Comparison of ENCODE assay signal across 1 cellular context in the genomic region with DNA sequence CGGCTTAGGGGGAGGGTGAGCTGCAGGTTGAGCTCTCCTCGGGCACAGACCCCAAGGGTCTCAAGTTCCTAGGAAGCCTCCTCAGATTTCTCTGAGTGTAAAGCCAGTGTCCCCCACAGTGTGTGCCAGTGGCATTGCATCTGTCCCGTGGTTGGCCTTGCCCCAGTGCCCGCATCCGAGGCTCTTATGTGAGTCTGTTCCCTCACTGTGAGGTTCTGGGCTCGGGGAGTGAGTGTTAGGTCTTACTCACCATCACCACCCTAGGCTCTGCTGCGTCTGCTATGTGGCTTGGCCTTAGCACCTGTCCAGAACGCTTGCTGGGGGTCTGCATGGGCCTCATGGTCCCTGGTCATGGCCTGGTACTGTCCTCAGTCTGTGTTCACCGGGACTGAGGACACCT.
TF ChIP-seq lines count a peak whose summit lies in the region.

No MANE protein-coding gene starts in this region.

TF ChIP-seq in GM23338, 12 proteins besides CTCF, POLR2A, EP300 and RAD21 (continued from another document):
- TF ChIP-seq, protein P1, sequence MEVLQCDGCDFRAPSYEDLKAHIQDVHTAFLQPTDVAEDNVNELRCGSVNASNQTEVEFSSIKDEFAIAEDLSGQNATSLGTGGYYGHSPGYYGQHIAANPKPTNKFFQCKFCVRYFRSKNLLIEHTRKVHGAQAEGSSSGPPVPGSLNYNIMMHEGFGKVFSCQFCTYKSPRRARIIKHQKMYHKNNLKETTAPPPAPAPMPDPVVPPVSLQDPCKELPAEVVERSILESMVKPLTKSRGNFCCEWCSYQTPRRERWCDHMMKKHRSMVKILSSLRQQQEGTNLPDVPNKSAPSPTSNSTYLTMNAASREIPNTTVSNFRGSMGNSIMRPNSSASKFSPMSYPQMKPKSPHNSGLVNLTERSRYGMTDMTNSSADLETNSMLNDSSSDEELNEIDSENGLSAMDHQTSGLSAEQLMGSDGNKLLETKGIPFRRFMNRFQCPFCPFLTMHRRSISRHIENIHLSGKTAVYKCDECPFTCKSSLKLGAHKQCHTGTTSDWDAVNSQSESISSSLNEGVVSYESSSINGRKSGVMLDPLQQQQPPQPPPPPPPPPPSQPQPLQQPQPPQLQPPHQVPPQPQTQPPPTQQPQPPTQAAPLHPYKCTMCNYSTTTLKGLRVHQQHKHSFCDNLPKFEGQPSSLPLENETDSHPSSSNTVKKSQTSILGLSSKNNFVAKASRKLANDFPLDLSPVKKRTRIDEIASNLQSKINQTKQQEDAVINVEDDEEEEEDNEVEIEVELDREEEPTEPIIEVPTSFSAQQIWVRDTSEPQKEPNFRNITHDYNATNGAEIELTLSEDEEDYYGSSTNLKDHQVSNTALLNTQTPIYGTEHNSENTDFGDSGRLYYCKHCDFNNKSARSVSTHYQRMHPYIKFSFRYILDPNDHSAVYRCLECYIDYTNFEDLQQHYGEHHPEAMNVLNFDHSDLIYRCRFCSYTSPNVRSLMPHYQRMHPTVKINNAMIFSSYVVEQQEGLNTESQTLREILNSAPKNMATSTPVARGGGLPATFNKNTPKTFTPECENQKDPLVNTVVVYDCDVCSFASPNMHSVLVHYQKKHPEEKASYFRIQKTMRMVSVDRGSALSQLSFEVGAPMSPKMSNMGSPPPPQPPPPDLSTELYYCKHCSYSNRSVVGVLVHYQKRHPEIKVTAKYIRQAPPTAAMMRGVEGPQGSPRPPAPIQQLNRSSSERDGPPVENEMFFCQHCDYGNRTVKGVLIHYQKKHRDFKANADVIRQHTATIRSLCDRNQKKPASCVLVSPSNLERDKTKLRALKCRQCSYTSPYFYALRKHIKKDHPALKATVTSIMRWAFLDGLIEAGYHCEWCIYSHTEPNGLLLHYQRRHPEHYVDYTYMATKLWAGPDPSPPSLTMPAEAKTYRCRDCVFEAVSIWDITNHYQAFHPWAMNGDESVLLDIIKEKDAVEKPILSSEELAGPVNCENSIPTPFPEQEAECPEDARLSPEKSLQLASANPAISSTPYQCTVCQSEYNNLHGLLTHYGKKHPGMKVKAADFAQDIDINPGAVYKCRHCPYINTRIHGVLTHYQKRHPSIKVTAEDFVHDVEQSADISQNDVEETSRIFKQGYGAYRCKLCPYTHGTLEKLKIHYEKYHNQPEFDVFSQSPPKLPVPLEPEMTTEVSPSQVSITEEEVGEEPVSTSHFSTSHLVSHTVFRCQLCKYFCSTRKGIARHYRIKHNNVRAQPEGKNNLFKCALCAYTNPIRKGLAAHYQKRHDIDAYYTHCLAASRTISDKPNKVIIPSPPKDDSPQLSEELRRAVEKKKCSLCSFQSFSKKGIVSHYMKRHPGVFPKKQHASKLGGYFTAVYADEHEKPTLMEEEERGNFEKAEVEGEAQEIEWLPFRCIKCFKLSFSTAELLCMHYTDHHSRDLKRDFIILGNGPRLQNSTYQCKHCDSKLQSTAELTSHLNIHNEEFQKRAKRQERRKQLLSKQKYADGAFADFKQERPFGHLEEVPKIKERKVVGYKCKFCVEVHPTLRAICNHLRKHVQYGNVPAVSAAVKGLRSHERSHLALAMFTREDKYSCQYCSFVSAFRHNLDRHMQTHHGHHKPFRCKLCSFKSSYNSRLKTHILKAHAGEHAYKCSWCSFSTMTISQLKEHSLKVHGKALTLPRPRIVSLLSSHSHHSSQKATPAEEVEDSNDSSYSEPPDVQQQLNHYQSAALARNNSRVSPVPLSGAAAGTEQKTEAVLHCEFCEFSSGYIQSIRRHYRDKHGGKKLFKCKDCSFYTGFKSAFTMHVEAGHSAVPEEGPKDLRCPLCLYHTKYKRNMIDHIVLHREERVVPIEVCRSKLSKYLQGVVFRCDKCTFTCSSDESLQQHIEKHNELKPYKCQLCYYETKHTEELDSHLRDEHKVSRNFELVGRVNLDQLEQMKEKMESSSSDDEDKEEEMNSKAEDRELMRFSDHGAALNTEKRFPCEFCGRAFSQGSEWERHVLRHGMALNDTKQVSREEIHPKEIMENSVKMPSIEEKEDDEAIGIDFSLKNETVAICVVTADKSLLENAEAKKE (CRISPR knock-in tag; IDR thresholded peaks at IDR 0.05): no peak
- TF ChIP-seq ZNF331 (CRISPR knock-in tag; IDR thresholded peaks at IDR 0.05; ENCODE audit: low read depth): no peak
- TF ChIP-seq JUNB (IDR thresholded peaks at IDR 0.05; ENCODE audit: unreplicated experiment): no peak
